Comparison of ENCODE assay signal across 20 cellular contexts in the genomic region with DNA sequence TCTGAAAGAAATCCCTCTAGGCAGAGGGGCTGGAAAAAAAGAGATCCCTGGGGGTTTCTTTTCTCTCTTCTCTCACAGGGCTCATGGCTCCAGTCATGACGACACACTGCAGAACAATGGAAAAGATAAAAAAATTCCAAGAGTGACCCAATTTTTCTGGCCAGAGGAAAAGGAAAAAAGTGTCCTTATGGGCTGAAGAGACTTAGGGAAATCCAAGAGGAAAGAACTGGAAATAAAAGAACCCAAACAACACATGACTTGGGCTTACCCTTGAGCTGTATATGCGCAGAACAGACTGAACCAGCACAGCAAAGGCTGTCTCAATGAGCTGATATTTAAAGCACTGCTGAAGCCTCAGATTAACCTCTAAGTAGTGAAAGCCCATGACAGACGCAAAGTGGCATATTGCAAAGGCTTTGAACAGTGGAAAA.
A peak's percentile ranks its signal among the peaks of the same experiment; 100 is the strongest.
DNase-seq lines count a peak whose midpoint lies in the region; ATAC-seq, FAIRE-seq and TF ChIP-seq lines count a peak whose summit lies in the region.
"Had no signal": no experiment of that assay in that cellular context is flagged by ENCODE, and none has a peak within 500 bp of the region (broad histone marks: within the 10 kb centered on the region; RNA-seq: fewer than 3 reads in every experiment).

No MANE protein-coding gene starts in this region.

- no peak for FAIRE-seq in HepG2 (lab: Jason Lieb, UNC)
- FAIRE-seq: H1 had no signal

- no peak overlapping the region for H3K27ac ChIP-seq in right lobe of liver
- H3K27ac ChIP-seq in HepG2 (ENCODE audit: extremely low read length, insufficient read depth, low read length) = no peak overlapping the region
- H3K27ac ChIP-seq in right cardiac atrium (ENCODE audit: low read length) = peak overlapping the region; percentile 37

- TF ChIP-seq EP300 in HepG2 (IDR thresholded peaks at IDR 0.05; ENCODE audit: low read depth in 2 of 2, low read length in 2 of 2) (no peak), HepG2 (CRISPR knock-in tag; IDR thresholded peaks at IDR 0.05; ENCODE audit: borderline replicate concordance) (no peak)

- in situ Hi-C loops in HepG2 (cut with HindIII; ENCODE audit: extremely low pct_ligation_motif_present, low pct_unique_long_range_greater_than_20kb) = no loop called here

- H3K27me3 ChIP-seq in right lobe of liver = no peaks in the 10 kb centered on the region
- H3K27me3 ChIP-seq in HepG2 (ENCODE audit: control insufficient read depth in 1 of 2, insufficient read depth in 2 of 2, low read length in 2 of 2) = no peaks in the 10 kb centered on the region
- H3K27me3 ChIP-seq in right cardiac atrium (ENCODE audit: control insufficient read depth, insufficient read depth) = no peaks in the 10 kb centered on the region
- H3K27me3 ChIP-seq: BE2C had no signal

- no peak for TF ChIP-seq CTCF in right lobe of liver (IDR thresholded peaks at IDR 0.05)
- TF ChIP-seq CTCF in HepG2 (CRISPR knock-in tag; IDR thresholded peaks at IDR 0.05) = no peak

- H3K4me1 ChIP-seq in right lobe of liver (peaks cover 0 to 34% (median 5%) of the 10 kb centered on the region in 4 donors), HepG2 (ENCODE audit: insufficient read depth, low read length) (peaks cover 16% of the 10 kb centered on the region), right cardiac atrium (ENCODE audit: control insufficient read depth, insufficient read depth, low read length) (peaks cover 1% of the 10 kb centered on the region)
- H3K4me1 ChIP-seq: BE2C had no signal

- ATAC-seq in right lobe of liver (peak in 3 of 4 donors; percentile 46 to 61 (median 55)), HepG2 (no peak), Right ventricle myocardium superior (ENCODE audit: poor library complexity) (peak; percentile 77), right cardiac atrium (peak; percentile 92 to 94), GM21423 (IDR thresholded peaks at IDR 0.05; ENCODE audit: unreplicated experiment) (no peak)
- ATAC-seq: Panc1 had no signal

- intact Hi-C loops in right lobe of liver (cut with DNase I) (no loop called here), HepG2 (cut with micrococcal nuclease; ENCODE audit: unreplicated experiment) (no loop called here), Right ventricle myocardium superior (cut with DNase I) (no loop called here), right cardiac atrium (cut with DNase I) (no loop called here)

- TF ChIP-seq POLR2A in right lobe of liver (IDR thresholded peaks at IDR 0.05) (no peak), HepG2 (IDR thresholded peaks at IDR 0.05; ENCODE audit: insufficient read depth in 1 of 2, low read depth in 2 of 2, low read length in 2 of 2) (no peak)

- 87% methylated on average over 3 of the region's 3 CpGs for WGBS in right lobe of liver (ENCODE audit: insufficient coverage, low coverage, low lambda C conversion rate, missing lambda C conversion rate)
- WGBS in HepG2 (ENCODE audit: low lambda C conversion rate) = 95% methylated on average over 3 of the region's 3 CpGs
- 45% methylated on average over 3 of the region's 3 CpGs for WGBS in right cardiac atrium

- BruUV-seq in HepG2 (replicated peaks; lab: Mats Ljungman, UMichigan) = no TSS peak

- H3K4me3 ChIP-seq in right lobe of liver (no peak overlapping the region), HepG2 (replicated peaks in 1 of 3; ENCODE audit: insufficient read depth in 1 of 3, low read depth in 2 of 3, low read length in 3 of 3) (no peak overlapping the region), right cardiac atrium (ENCODE audit: low read length) (no peak overlapping the region)

- POLR2A ChIA-PET in HepG2 (lab: Yijun Ruan, JAX) = no interaction called here

- TF ChIP-seq RAD21 in HepG2 (CRISPR knock-in tag; IDR thresholded peaks at IDR 0.05) = no peak

- H3K4me2 ChIP-seq in HepG2 (ENCODE audit: low read depth, low read length) = no peak overlapping the region

- no peak for DNase-seq in right lobe of liver
- DNase-seq in HepG2 (ENCODE audit: low spot score) = no peak
- no peak for DNase-seq in Right ventricle myocardium superior
- DNase-seq in right cardiac atrium = peak in 1 of 3 donors; percentile 26
- DNase-seq in NCI-H1092 (lab: John Stamatoyannopoulos, UW) = no peak
- DNase-seq in NCI-H1694 treated with DMSO at 0.1 percent for 48 hours (lab: John Stamatoyannopoulos, UW) = no peak
- no peak for DNase-seq in iPS-NIHi7 (ENCODE audit: extremely low spot score)
- DNase-seq: BE2C; CD4-positive, CD25-positive, alpha-beta regulatory T cell; COR-L47; DMS153; GDM1; KG1; NCI-H1436; NCI-H2029; NCI-H2171; NCI-H526 had no signal

- CTCF ChIA-PET in HepG2 (lab: Yijun Ruan, JAX; ENCODE audit: low intra/inter-chr PET ratio, low total read pairs) = no interaction called here

- no peaks in the 10 kb centered on the region for H4K20me1 ChIP-seq in HepG2 (ENCODE audit: insufficient read depth, low read length)

- no peak overlapping the region for H2AFZ ChIP-seq in HepG2 (ENCODE audit: low read length)

- H3K36me3 ChIP-seq in right lobe of liver (no peaks in the 10 kb centered on the region), HepG2 (replicated peaks in 1 of 2; ENCODE audit: control insufficient read depth in 1 of 2, insufficient read depth in 2 of 2, low read length in 2 of 2) (peaks cover 4 to 27% of the 10 kb centered on the region in 2 experiments)

- H3K9me3 ChIP-seq in right lobe of liver (no peaks in the 10 kb centered on the region), HepG2 (ENCODE audit: low read length) (no peaks in the 10 kb centered on the region), right cardiac atrium (ENCODE audit: control insufficient read depth, low read length) (no peaks in the 10 kb centered on the region)
- H3K9me3 ChIP-seq: BE2C had no signal

- no peaks in the 10 kb centered on the region for H3K79me2 ChIP-seq in HepG2 (ENCODE audit: insufficient read depth, low read length)

- no peak overlapping the region for H3K9ac ChIP-seq in HepG2 (ENCODE audit: insufficient read depth, low read depth, low read length)

TF ChIP-seq in HepG2, 621 proteins besides CTCF, POLR2A, EP300 and RAD21:
- TF ChIP-seq ZNF256 (CRISPR knock-in tag; conservative IDR thresholded peaks at IDR 0.05) (no peak), ZNF878 (CRISPR knock-in tag; IDR thresholded peaks at IDR 0.05) (no peak), CC2D1A (CRISPR knock-in tag; IDR thresholded peaks at IDR 0.05) (no peak), ARNT2 (CRISPR knock-in tag; IDR thresholded peaks at IDR 0.05; ENCODE audit: low read depth) (no peak), RBAK (CRISPR knock-in tag; IDR thresholded peaks at IDR 0.05) (no peak), ZNF501 (CRISPR knock-in tag; IDR thresholded peaks at IDR 0.05) (no peak), RFX1 (IDR thresholded peaks at IDR 0.05) (no peak), ZNF780A (CRISPR knock-in tag; IDR thresholded peaks at IDR 0.05) (no peak), ZNF24 (IDR thresholded peaks at IDR 0.05) (no peak)

Comparison
In these comparisons a context has a peak if more than half of its experiments do, and no peak if none do; other contexts are left out.
1. ATAC-seq: peak in right lobe of liver (3 of 4), Right ventricle myocardium superior (single experiment) and right cardiac atrium (2 of 2); none in HepG2 (single experiment) and GM21423 (single experiment).